17 cellular contexts compared by ENCODE assay signal in genomic region chr21:21807598-21807903, GRCh38.
DNase-seq lines count a peak whose midpoint lies in the region; ATAC-seq and TF ChIP-seq lines count a peak whose summit lies in the region.
"Had no signal": no experiment of that assay in that cellular context is flagged by ENCODE, and none has a peak within 500 bp of the region (broad histone marks: within the 10 kb centered on the region; RNA-seq: fewer than 3 reads in every experiment).

No MANE protein-coding gene starts in this region.

- peak; percentile 41 for DNase-seq in COR-L47 (lab: John Stamatoyannopoulos, UW)
- DNase-seq in NCI-H82 (lab: John Stamatoyannopoulos, UW) = peak; percentile 73
- peak; percentile 4 for DNase-seq in iris pigment epithelial cell (ENCODE audit: low read depth)
- DNase-seq in DMS79 (lab: John Stamatoyannopoulos, UW) = no peak
- no peak for DNase-seq in activated T-cell treated with anti-CD3 and anti-CD28 coated beads, Interleukin-2, amount 50 U/mL, for 1 hour
- no peak for DNase-seq in iPS-NIHi11 (ENCODE audit: low spot score)
- no peak for DNase-seq in medulla oblongata (ENCODE audit: extremely low spot score)
- DNase-seq: CD8-positive, alpha-beta memory T cell; DMS79 treated with DMSO at 0.1 percent for 48 hours; H9; KBM-7; NCI-H187 treated with DMSO at 0.1 percent for 48 hours; NCI-H526; PC-9; SW 1271 had no signal

- peak; percentile 89 for ATAC-seq in SK-N-SH treated with all-trans-retinoic acid at 6 μM for 48 hours
- ATAC-seq: HepG2 had no signal

TF ChIP-seq in SK-N-SH treated with all-trans-retinoic acid at 6 μM for 48 hours, 23 proteins besides CTCF, POLR2A, EP300 and RAD21:
- TF ChIP-seq, protein P1, sequence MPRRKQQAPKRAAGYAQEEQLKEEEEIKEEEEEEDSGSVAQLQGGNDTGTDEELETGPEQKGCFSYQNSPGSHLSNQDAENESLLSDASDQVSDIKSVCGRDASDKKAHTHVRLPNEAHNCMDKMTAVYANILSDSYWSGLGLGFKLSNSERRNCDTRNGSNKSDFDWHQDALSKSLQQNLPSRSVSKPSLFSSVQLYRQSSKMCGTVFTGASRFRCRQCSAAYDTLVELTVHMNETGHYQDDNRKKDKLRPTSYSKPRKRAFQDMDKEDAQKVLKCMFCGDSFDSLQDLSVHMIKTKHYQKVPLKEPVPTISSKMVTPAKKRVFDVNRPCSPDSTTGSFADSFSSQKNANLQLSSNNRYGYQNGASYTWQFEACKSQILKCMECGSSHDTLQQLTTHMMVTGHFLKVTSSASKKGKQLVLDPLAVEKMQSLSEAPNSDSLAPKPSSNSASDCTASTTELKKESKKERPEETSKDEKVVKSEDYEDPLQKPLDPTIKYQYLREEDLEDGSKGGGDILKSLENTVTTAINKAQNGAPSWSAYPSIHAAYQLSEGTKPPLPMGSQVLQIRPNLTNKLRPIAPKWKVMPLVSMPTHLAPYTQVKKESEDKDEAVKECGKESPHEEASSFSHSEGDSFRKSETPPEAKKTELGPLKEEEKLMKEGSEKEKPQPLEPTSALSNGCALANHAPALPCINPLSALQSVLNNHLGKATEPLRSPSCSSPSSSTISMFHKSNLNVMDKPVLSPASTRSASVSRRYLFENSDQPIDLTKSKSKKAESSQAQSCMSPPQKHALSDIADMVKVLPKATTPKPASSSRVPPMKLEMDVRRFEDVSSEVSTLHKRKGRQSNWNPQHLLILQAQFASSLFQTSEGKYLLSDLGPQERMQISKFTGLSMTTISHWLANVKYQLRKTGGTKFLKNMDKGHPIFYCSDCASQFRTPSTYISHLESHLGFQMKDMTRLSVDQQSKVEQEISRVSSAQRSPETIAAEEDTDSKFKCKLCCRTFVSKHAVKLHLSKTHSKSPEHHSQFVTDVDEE (CRISPR knock-in tag; IDR thresholded peaks at IDR 0.05) = peak; percentile 44; the same call in 1 of the 2 replicates
- TF ChIP-seq ZNF565 (CRISPR knock-in tag; conservative IDR thresholded peaks at IDR 0.05; ENCODE audit: low read depth) (0 out of 2 replicates have a peak, but pooled peaks have one; percentile 45), ZNF8 (CRISPR knock-in tag; IDR thresholded peaks at IDR 0.05) (no peak)

Comparison
In these comparisons a context has a peak if more than half of its experiments do, and no peak if none do; other contexts are left out.
1. DNase-seq: peak in COR-L47 (single experiment), NCI-H82 (single experiment) and iris pigment epithelial cell (single experiment); none in DMS79 (single experiment), activated T-cell treated with anti-CD3 and anti-CD28 coated beads, Interleukin-2, amount 50 U/mL, for 1 hour (single experiment), iPS-NIHi11 (single experiment) and medulla oblongata (single experiment).